In genomic region chr9:87181670-87182069, GRCh38 we compare ENCODE assay signal across 27 cellular contexts.
A peak's percentile ranks its signal among the peaks of the same experiment; 100 is the strongest.
DNase-seq lines count a peak whose midpoint lies in the region; ATAC-seq and FAIRE-seq lines count a peak whose summit lies in the region.
"Had no signal": no experiment of that assay in that cellular context is flagged by ENCODE, and none has a peak within 500 bp of the region (broad histone marks: within the 10 kb centered on the region; RNA-seq: fewer than 3 reads in every experiment).

No MANE protein-coding gene starts in this region.

- DNase-seq in GM18507 (ENCODE audit: extremely low spot score, insufficient read length, low read depth) (peak; percentile 9), kidney tubule cell (ENCODE audit: low spot score) (peak; percentile 30), dermis blood vessel endothelial cell (no peak), activated T-cell treated with anti-CD3 and anti-CD28 coated beads for 4 hours (no peak), hypothalamus (lab: John Stamatoyannopoulos, UW) (no peak), iPS-NIHi7 (ENCODE audit: extremely low spot score) (no peak)
- DNase-seq: activated CD8-positive, alpha-beta T cell treated with anti-CD3 and anti-CD28 coated beads for 36 hours; activated effector memory CD4-positive, alpha-beta T cell treated with Interleukin-2 at 50 U/mL for 16 hours; anterior cingulate cortex; Caco-2; DMS79; effector CD8-positive, alpha-beta T cell; foreskin fibroblast; GF-D8; H9; heart left ventricle; left lung; NCI-H1417; NCI-H2081 treated with DMSO at 0.1 percent for 48 hours; NCI-H774; right lobe of liver; stimulated activated naive B cell treated with anti-CD40 and anti-IgM and Interleukin-4, amounts not matched to agents 10 μg/mL and 1 μg/mL and 100 μg/mL, for 72 hours had no signal

- ATAC-seq in GM19395 (IDR thresholded peaks at IDR 0.05; ENCODE audit: unreplicated experiment) (peak; percentile 70), HG03139 (IDR thresholded peaks at IDR 0.05; ENCODE audit: unreplicated experiment) (peak; percentile 55)
- ATAC-seq: activated CD8-positive, alpha-beta T cell treated with anti-CD3 and anti-CD28 coated beads for 36 hours; heart left ventricle; K562; left lung; stimulated activated naive B cell treated with anti-CD40 and anti-IgM and Interleukin-4, amounts not matched to agents 10 μg/mL and 1 μg/mL and 100 μg/mL, for 72 hours had no signal

- peak; percentile 80 for FAIRE-seq in GM18507 (lab: Jason Lieb, UNC)
- FAIRE-seq: colon, K562, urothelium cell line had no signal

Comparison
In these comparisons a context has a peak if more than half of its experiments do, and no peak if none do; other contexts are left out.
1. DNase-seq: peak in GM18507 (single experiment) and kidney tubule cell (single experiment); none in dermis blood vessel endothelial cell (single experiment), activated T-cell treated with anti-CD3 and anti-CD28 coated beads for 4 hours (single experiment), hypothalamus (0 of 51) and iPS-NIHi7 (single experiment).